ENCODE assay signal across 29 cellular contexts in the genomic region with DNA sequence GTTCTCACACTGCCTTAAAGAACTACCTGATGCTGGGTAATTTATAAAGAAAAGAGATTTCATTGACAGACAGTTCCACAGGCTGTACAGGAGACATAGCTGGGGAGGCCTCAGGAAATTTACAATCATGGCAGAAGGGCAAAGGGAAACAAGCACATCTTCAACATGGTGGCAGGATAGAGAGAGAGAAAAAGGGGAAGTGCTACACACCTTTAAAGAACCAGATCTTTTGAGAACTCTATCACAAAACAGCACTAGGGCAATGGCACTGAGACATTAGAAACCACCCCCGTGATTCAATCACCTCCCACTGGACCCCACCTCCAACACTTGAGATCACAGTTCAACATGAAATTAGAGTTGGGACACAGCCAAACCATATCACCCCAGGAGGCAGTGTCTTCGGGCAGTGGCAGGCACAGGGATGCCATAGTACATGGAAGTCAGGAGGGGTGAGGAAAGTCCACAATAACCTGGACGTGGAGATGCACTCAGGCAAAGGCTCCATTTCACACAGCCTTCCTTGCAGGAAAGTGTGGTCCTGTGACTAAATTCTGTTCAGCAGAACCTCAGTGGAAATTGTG.
"Had no signal": no experiment of that assay in that cellular context is flagged by ENCODE, and none has a peak within 500 bp of the region (broad histone marks: within the 10 kb centered on the region; RNA-seq: fewer than 3 reads in every experiment).

No MANE protein-coding gene starts in this region.

- H3K4me3 ChIP-seq: neural progenitor cell, ovary, psoas muscle, right lobe of liver, sigmoid colon, smooth muscle cell, spleen, suprapubic skin, testis, tibial artery, transverse colon, upper lobe of left lung, vagina had no signal

- H3K27me3 ChIP-seq: neural progenitor cell, ovary, right lobe of liver, sigmoid colon, spleen, suprapubic skin, testis, tibial artery, transverse colon, upper lobe of left lung, vagina had no signal

- H3K36me3 ChIP-seq: neural progenitor cell, ovary, right lobe of liver, sigmoid colon, spleen, suprapubic skin, tibial artery, transverse colon, upper lobe of left lung, vagina had no signal

- H2AFZ ChIP-seq: neural progenitor cell, parathyroid adenoma had no signal

- DNase-seq: natural killer cell; occipital lobe; ovary; posterior cingulate gyrus; psoas muscle; right cardiac atrium; right lobe of liver; sigmoid colon; spleen; stimulated activated CD4-positive, alpha-beta T cell treated with anti-CD3 and anti-CD28 coated beads, Interleukin-12 subunit alpha, Interleukin-12 subunit beta, amount 100 ng/mL, for 4 hours; stimulated activated CD4-positive, alpha-beta T cell treated with anti-CD3 and anti-CD28 coated beads, Interleukin-1b, Interleukin-23, amount 100 ng/mL, for 48 hours; stimulated activated CD4-positive, alpha-beta T cell treated with anti-CD3 and anti-CD28 coated beads, Interleukin-4, amount 100 ng/mL, for 1 hour; stimulated activated CD4-positive, alpha-beta T cell treated with anti-CD3 and anti-CD28 coated beads, Interleukin-4, amount 100 ng/mL, for 4 hours; stimulated activated CD8-positive, alpha-beta memory T cell treated with anti-CD3 and anti-CD28 coated beads, Interleukin-4, amount 100 ng/mL, for 48 hours; stimulated activated naive CD4-positive, alpha-beta T cell; stimulated activated naive CD8-positive, alpha-beta T cell treated with anti-CD3 and anti-CD28 coated beads, Interleukin-15, amount 100 ng/mL, for 72 hours; stimulated activated naive CD8-positive, alpha-beta T cell treated with anti-CD3 and anti-CD28 coated beads, Interleukin-15, Interleukin-2, amounts not matched to agents 100 U/mL and 50 U/mL, for 24 hours; substantia nigra; testis; tibial artery; transverse colon; upper lobe of left lung had no signal

- H3K4me2 ChIP-seq: neural progenitor cell, smooth muscle cell had no signal

- ATAC-seq: natural killer cell; psoas muscle; right cardiac atrium; right lobe of liver; stimulated activated memory B cell treated with anti-CD40 and anti-IgM and Interleukin-4, amounts not matched to agents 10 μg/mL and 1 μg/mL and 100 μg/mL, for 72 hours; stimulated activated naive CD8-positive, alpha-beta T cell treated with anti-CD3 and anti-CD28 coated beads, Interleukin-15, amount 100 ng/mL, for 72 hours; stimulated activated naive CD8-positive, alpha-beta T cell treated with anti-CD3 and anti-CD28 coated beads, Interleukin-15, Interleukin-2, amounts not matched to agents 100 U/mL and 50 U/mL, for 24 hours had no signal

- FAIRE-seq: urothelium cell line had no signal

- H3K27ac ChIP-seq: neural progenitor cell, ovary, parathyroid adenoma, psoas muscle, right lobe of liver, sigmoid colon, spleen, suprapubic skin, testis, tibial artery, transverse colon, upper lobe of left lung, vagina had no signal

- H3K4me1 ChIP-seq: neural progenitor cell, parathyroid adenoma, psoas muscle, right lobe of liver, sigmoid colon, spleen, suprapubic skin, upper lobe of left lung, vagina had no signal

- H3K9me3 ChIP-seq: ovary, psoas muscle, right lobe of liver, sigmoid colon, spleen, suprapubic skin, testis, tibial artery, transverse colon, upper lobe of left lung, vagina had no signal

- H3K79me2 ChIP-seq: parathyroid adenoma had no signal

- H3K9ac ChIP-seq: neural progenitor cell, parathyroid adenoma had no signal
